In the genomic region with DNA sequence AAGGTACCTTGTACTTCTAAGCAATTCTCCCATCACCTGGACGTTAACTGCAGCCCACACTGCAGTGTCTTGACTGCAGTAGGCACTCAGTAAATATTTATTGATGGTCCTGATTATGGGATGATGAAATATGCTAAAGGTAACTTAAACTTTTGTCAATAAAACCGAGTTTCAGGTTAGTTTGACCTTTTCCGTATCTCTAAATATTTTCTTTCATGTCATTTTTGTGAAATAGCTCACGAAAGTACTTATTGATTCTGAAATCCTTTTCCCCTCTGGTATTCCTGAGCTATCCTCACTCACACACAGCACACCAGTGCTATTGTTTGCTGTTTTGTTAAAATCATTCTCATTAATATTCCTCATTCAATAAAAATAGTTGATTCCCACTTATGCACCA, we compare ENCODE assay signal across 18 cellular contexts.
DNase-seq lines count a peak whose midpoint lies in the region; ATAC-seq and TF ChIP-seq lines count a peak whose summit lies in the region.
"Had no signal": no experiment of that assay in that cellular context is flagged by ENCODE, and none has a peak within 500 bp of the region (broad histone marks: within the 10 kb centered on the region; RNA-seq: fewer than 3 reads in every experiment).

No MANE protein-coding gene starts in this region.

- DNase-seq in SIG-M5 treated with dmso at 0.1 percent for 504 hours (lab: John Stamatoyannopoulos, UW; ENCODE audit: unreplicated experiment) (peak; percentile 8), SIG-M5 (lab: John Stamatoyannopoulos, UW) (no peak), WTC11 (ENCODE audit: low spot score) (no peak), dermis blood vessel endothelial cell (no peak), NCI-H2196 (lab: John Stamatoyannopoulos, UW; ENCODE audit: unreplicated experiment) (no peak)
- DNase-seq: CD4-positive, CD25-positive, alpha-beta regulatory T cell; CD8-positive, alpha-beta T cell; DMS153; DND-41; GOT3; HFFc6 had no signal

- peaks cover 3% of the 10 kb centered on the region; the same call in 1 of the 2 replicates for H3K27me3 Mint-ChIP-seq in WTC11 (ENCODE audit: low read depth)

- peak overlapping the region in 1 of 2 donors; percentile 51 for H3K27ac ChIP-seq in liver (ENCODE audit: low read depth in 1 of 2, low read length in 2 of 2)
- H3K27ac ChIP-seq: 22Rv1, BLaER1 had no signal

- no peak overlapping the region for H3K4me3 Mint-ChIP-seq in WTC11
- H3K4me3 Mint-ChIP-seq: B cell; CD4-positive, CD25-positive, alpha-beta regulatory T cell; CD8-positive, alpha-beta T cell; HFFc6 had no signal

- CTCF ChIA-PET in WTC11 (lab: Charles Lee) = interaction anchor here (2.0 kb wide), 1 partner anchor 10 kb away, joined by 9 read pairs; no protein-coding TSS in a partner anchor

- H3K9ac ChIP-seq in liver (ENCODE audit: low read depth in 1 of 2, low read length in 2 of 2) = no peak overlapping the region
- H3K9ac ChIP-seq: BLaER1 had no signal

- H3K27ac Mint-ChIP-seq in WTC11 = no peak overlapping the region
- H3K27ac Mint-ChIP-seq: B cell; CD8-positive, alpha-beta T cell; HFFc6 had no signal

- H3K27me3 ChIP-seq in liver (ENCODE audit: control insufficient read depth in 4 of 4, insufficient read depth in 4 of 4, low read length in 3 of 4) = no peaks in the 10 kb centered on the region
- H3K27me3 ChIP-seq: BLaER1 had no signal

- peaks cover 26% of the 10 kb centered on the region for H3K9me3 Mint-ChIP-seq in WTC11

- no peaks in the 10 kb centered on the region for H3K4me1 Mint-ChIP-seq in WTC11
- H3K4me1 Mint-ChIP-seq: B cell; CD4-positive, CD25-positive, alpha-beta regulatory T cell had no signal

- TF ChIP-seq CTCF in WTC11 (IDR thresholded peaks at IDR 0.05) = no peak
- no peak for TF ChIP-seq CTCF in liver (IDR thresholded peaks at IDR 0.05; ENCODE audit: low read depth, low read length, missing input control)

- H3K36me3 Mint-ChIP-seq in WTC11 = peaks cover 18% of the 10 kb centered on the region
- H3K36me3 Mint-ChIP-seq: CD4-positive, CD25-positive, alpha-beta regulatory T cell; CD8-positive, alpha-beta T cell had no signal

- POLR2A ChIA-PET in WTC11 (lab: Charles Lee) = no interaction called here

- peak; percentile 15 to 27 for TF ChIP-seq RAD21 in liver (IDR thresholded peaks at IDR 0.05)

- peaks cover 0 to 2% (median 0%) of the 10 kb centered on the region in 4 donors for H3K36me3 ChIP-seq in liver (ENCODE audit: control insufficient read depth in 4 of 4, insufficient read depth in 3 of 4, low read depth in 1 of 4, low read length in 3 of 4)
- H3K36me3 ChIP-seq: BLaER1, HAP-1 had no signal

- peak overlapping the region in 2 of 3 donors; percentile 49 to 51 for H3K4me3 ChIP-seq in liver (ENCODE audit: low read depth in 1 of 3, low read length in 3 of 3)
- H3K4me3 ChIP-seq: BLaER1, GM12878, HAP-1 had no signal

- no peak for ATAC-seq in WTC11
- no peak for ATAC-seq in HG02970 (IDR thresholded peaks at IDR 0.05; ENCODE audit: low FRiP score, unreplicated experiment)
- ATAC-seq: CD8-positive, alpha-beta T cell; GM12878 had no signal

- peaks cover 0 to 2% (median under 1%) of the 10 kb centered on the region in 4 donors for H3K9me3 ChIP-seq in liver (ENCODE audit: control insufficient read depth in 4 of 4, low read length in 3 of 4)
- H3K9me3 ChIP-seq: HAP-1 had no signal

- 29% methylated on average over 4 of the region's 4 CpGs for WGBS in liver

- peaks cover 6 to 48% (median 29%) of the 10 kb centered on the region in 4 donors for H3K4me1 ChIP-seq in liver (ENCODE audit: control insufficient read depth in 4 of 4, insufficient read depth in 4 of 4, low read length in 3 of 4)
- H3K4me1 ChIP-seq: BLaER1 had no signal

TF ChIP-seq in WTC11, 78 proteins besides CTCF, POLR2A, EP300 and RAD21:
- TF ChIP-seq, protein P1, sequence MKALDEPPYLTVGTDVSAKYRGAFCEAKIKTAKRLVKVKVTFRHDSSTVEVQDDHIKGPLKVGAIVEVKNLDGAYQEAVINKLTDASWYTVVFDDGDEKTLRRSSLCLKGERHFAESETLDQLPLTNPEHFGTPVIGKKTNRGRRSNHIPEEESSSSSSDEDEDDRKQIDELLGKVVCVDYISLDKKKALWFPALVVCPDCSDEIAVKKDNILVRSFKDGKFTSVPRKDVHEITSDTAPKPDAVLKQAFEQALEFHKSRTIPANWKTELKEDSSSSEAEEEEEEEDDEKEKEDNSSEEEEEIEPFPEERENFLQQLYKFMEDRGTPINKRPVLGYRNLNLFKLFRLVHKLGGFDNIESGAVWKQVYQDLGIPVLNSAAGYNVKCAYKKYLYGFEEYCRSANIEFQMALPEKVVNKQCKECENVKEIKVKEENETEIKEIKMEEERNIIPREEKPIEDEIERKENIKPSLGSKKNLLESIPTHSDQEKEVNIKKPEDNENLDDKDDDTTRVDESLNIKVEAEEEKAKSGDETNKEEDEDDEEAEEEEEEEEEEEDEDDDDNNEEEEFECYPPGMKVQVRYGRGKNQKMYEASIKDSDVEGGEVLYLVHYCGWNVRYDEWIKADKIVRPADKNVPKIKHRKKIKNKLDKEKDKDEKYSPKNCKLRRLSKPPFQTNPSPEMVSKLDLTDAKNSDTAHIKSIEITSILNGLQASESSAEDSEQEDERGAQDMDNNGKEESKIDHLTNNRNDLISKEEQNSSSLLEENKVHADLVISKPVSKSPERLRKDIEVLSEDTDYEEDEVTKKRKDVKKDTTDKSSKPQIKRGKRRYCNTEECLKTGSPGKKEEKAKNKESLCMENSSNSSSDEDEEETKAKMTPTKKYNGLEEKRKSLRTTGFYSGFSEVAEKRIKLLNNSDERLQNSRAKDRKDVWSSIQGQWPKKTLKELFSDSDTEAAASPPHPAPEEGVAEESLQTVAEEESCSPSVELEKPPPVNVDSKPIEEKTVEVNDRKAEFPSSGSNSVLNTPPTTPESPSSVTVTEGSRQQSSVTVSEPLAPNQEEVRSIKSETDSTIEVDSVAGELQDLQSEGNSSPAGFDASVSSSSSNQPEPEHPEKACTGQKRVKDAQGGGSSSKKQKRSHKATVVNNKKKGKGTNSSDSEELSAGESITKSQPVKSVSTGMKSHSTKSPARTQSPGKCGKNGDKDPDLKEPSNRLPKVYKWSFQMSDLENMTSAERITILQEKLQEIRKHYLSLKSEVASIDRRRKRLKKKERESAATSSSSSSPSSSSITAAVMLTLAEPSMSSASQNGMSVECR (CRISPR knock-in tag; IDR thresholded peaks at IDR 0.05; ENCODE audit: borderline replicate concordance) = no peak
- peak; percentile 96 for TF ChIP-seq GABPB1 (CRISPR knock-in tag; IDR thresholded peaks at IDR 0.05)
TF ChIP-seq in WTC11: peak in this region for 1.

TF ChIP-seq in liver, 16 proteins besides CTCF, POLR2A, EP300 and RAD21 (continues in another document):
- TF ChIP-seq YY1 (IDR thresholded peaks at IDR 0.05) (peak; percentile 36), HNF4A (conservative IDR thresholded peaks at IDR 0.05) (peak; percentile 48 to 72), GABPA (IDR thresholded peaks at IDR 0.05 in 1 of 2, conservative IDR thresholded peaks at IDR 0.05 in 1 of 2) (no peak), NR2F2 (IDR thresholded peaks at IDR 0.05) (no peak), RXRA (IDR thresholded peaks at IDR 0.05) (peak; percentile 54 to 88), SP1 (IDR thresholded peaks at IDR 0.05) (peak; percentile 11), TAF1 (conservative IDR thresholded peaks at IDR 0.05) (no peak), FOXA1 (IDR thresholded peaks at IDR 0.05) (peak; percentile 52)
- TF ChIP-seq, protein P2, sequence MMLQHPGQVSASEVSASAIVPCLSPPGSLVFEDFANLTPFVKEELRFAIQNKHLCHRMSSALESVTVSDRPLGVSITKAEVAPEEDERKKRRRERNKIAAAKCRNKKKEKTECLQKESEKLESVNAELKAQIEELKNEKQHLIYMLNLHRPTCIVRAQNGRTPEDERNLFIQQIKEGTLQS (IDR thresholded peaks at IDR 0.05) = peak; percentile 62
- TF ChIP-seq, protein P3, sequence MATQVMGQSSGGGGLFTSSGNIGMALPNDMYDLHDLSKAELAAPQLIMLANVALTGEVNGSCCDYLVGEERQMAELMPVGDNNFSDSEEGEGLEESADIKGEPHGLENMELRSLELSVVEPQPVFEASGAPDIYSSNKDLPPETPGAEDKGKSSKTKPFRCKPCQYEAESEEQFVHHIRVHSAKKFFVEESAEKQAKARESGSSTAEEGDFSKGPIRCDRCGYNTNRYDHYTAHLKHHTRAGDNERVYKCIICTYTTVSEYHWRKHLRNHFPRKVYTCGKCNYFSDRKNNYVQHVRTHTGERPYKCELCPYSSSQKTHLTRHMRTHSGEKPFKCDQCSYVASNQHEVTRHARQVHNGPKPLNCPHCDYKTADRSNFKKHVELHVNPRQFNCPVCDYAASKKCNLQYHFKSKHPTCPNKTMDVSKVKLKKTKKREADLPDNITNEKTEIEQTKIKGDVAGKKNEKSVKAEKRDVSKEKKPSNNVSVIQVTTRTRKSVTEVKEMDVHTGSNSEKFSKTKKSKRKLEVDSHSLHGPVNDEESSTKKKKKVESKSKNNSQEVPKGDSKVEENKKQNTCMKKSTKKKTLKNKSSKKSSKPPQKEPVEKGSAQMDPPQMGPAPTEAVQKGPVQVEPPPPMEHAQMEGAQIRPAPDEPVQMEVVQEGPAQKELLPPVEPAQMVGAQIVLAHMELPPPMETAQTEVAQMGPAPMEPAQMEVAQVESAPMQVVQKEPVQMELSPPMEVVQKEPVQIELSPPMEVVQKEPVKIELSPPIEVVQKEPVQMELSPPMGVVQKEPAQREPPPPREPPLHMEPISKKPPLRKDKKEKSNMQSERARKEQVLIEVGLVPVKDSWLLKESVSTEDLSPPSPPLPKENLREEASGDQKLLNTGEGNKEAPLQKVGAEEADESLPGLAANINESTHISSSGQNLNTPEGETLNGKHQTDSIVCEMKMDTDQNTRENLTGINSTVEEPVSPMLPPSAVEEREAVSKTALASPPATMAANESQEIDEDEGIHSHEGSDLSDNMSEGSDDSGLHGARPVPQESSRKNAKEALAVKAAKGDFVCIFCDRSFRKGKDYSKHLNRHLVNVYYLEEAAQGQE (IDR thresholded peaks at IDR 0.05) = no peak
- TF ChIP-seq, protein P4, sequence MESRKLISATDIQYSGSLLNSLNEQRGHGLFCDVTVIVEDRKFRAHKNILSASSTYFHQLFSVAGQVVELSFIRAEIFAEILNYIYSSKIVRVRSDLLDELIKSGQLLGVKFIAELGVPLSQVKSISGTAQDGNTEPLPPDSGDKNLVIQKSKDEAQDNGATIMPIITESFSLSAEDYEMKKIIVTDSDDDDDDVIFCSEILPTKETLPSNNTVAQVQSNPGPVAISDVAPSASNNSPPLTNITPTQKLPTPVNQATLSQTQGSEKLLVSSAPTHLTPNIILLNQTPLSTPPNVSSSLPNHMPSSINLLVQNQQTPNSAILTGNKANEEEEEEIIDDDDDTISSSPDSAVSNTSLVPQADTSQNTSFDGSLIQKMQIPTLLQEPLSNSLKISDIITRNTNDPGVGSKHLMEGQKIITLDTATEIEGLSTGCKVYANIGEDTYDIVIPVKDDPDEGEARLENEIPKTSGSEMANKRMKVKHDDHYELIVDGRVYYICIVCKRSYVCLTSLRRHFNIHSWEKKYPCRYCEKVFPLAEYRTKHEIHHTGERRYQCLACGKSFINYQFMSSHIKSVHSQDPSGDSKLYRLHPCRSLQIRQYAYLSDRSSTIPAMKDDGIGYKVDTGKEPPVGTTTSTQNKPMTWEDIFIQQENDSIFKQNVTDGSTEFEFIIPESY (IDR thresholded peaks at IDR 0.05) = peak; percentile 39
